ENCODE assay signal across 16 cellular contexts in the genomic region with DNA sequence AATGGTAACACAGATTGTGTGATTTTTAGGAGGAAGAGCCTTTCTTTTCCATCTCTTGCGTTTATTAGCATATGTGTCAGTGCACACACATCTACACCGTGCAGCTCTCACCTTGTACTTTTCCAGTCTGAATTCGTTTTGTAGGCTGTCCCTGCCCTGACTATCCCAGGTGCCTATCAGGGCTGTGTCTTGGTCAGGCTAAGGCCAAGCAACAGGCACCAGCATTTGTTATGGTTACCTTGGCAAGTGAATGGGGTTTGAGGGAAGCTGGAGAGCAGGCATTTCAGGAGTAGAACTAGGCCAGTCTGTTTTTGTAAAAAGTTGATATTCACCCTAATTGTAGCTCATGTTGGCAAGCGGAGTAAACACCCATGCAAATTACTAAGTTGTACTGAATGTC.
DNase-seq lines count a peak whose midpoint lies in the region; ATAC-seq, FAIRE-seq and TF ChIP-seq lines count a peak whose summit lies in the region.
"Had no signal": no experiment of that assay in that cellular context is flagged by ENCODE, and none has a peak within 500 bp of the region (broad histone marks: within the 10 kb centered on the region; RNA-seq: fewer than 3 reads in every experiment).

No MANE protein-coding gene starts in this region.

- H3K27ac ChIP-seq in A549 = peak overlapping the region in 1 of 2 experiments; percentile 41; a peak in 2 of 6 replicates
- H3K27ac ChIP-seq in muscle layer of duodenum (ENCODE audit: low read length) = peak overlapping the region; percentile 42

- H3K27me3 Mint-ChIP-seq in HFFc6 (ENCODE audit: insufficient read depth) (no peaks in the 10 kb centered on the region; the same call in 1 of the 2 replicates), chondrocyte (ENCODE audit: low read depth) (no peaks in the 10 kb centered on the region)
- H3K27me3 Mint-ChIP-seq: B cell had no signal

- H3K9me3 ChIP-seq in A549 (no peaks in the 10 kb centered on the region), muscle layer of duodenum (ENCODE audit: control insufficient read depth in 1 of 2, low read length in 2 of 2) (no peaks in the 10 kb centered on the region)

- no peaks in the 10 kb centered on the region for H3K27me3 ChIP-seq in muscle layer of duodenum (ENCODE audit: low read depth, low read length)

- peaks cover 0 to 7% of the 10 kb centered on the region in 2 donors for H3K36me3 ChIP-seq in muscle layer of duodenum (ENCODE audit: control insufficient read depth in 1 of 2, insufficient read depth in 2 of 2, low read length in 2 of 2)

- H3K4me1 Mint-ChIP-seq in HFFc6 (ENCODE audit: low read depth) (peaks cover 70% of the 10 kb centered on the region), chondrocyte (ENCODE audit: low read depth) (peaks cover 70% of the 10 kb centered on the region)

- TF ChIP-seq EP300 in A549 (IDR thresholded peaks at IDR 0.05) = no peak

- CTCF ChIA-PET in A549 (lab: Yijun Ruan, JAX) = no interaction called here

- no peaks in the 10 kb centered on the region for H3K9me3 Mint-ChIP-seq in HFFc6
- no peaks in the 10 kb centered on the region for H3K9me3 Mint-ChIP-seq in chondrocyte (ENCODE audit: low read depth)

- peaks cover 21% of the 10 kb centered on the region; the same call in 2 of the 3 replicates for H3K4me1 ChIP-seq in A549
- peaks cover 0 to 7% of the 10 kb centered on the region in 2 donors for H3K4me1 ChIP-seq in muscle layer of duodenum (ENCODE audit: control insufficient read depth in 1 of 2, insufficient read depth in 2 of 2, low read length in 2 of 2)

- TF ChIP-seq RAD21 in A549 (conservative IDR thresholded peaks at IDR 0.05 in 1 of 2, IDR thresholded peaks at IDR 0.05 in 1 of 2) = no peak

- no peak for TF ChIP-seq POLR2A in A549 (IDR thresholded peaks at IDR 0.05; ENCODE audit: low read length)
- TF ChIP-seq POLR2A in lower leg skin (IDR thresholded peaks at IDR 0.05) = no peak

- ATAC-seq in A549 = no peak
- no peak for ATAC-seq in GM21528 (IDR thresholded peaks at IDR 0.05; ENCODE audit: low FRiP score, unreplicated experiment)

- TF ChIP-seq CTCF in A549 (IDR thresholded peaks at IDR 0.05) = no peak
- no peak for TF ChIP-seq CTCF in HFFc6 (IDR thresholded peaks at IDR 0.05)
- no peak for TF ChIP-seq CTCF in chondrocyte (IDR thresholded peaks at IDR 0.05)
- TF ChIP-seq CTCF in lower leg skin (IDR thresholded peaks at IDR 0.05) = no peak

- DNase-seq in A549 (ENCODE audit: low read depth in 1 of 2, low spot score in 1 of 2) (no peak), HFFc6 (no peak), chondrocyte (ENCODE audit: low spot score) (no peak), A172 (ENCODE audit: low spot score) (no peak), NCI-H345 (lab: John Stamatoyannopoulos, UW) (no peak), lower leg skin (ENCODE audit: low spot score in 2 of 2) (no peak)
- DNase-seq: activated gamma-delta T cell, GF-D8, mesendoderm, NCI-H1694 treated with DMSO at 0.1 percent for 48 hours, SHP77 had no signal

- peak overlapping the region; percentile 11; the same call in 1 of the 3 replicates for H3K4me2 ChIP-seq in A549

- H3K4me3 ChIP-seq in A549 (no peak overlapping the region), muscle layer of duodenum (ENCODE audit: low read depth in 1 of 2, low read length in 2 of 2) (no peak overlapping the region), lower leg skin (ENCODE audit: low read depth, poor library complexity, severe bottlenecking) (no peak overlapping the region)

- H3K4me3 Mint-ChIP-seq in HFFc6 (peak overlapping the region; percentile 16; the same call in 1 of the 2 replicates), chondrocyte (ENCODE audit: unreplicated experiment) (no peak overlapping the region)
- H3K4me3 Mint-ChIP-seq: B cell; T-helper 1 cell treated with Interleukin-12 subunit alpha and Interleukin-12 subunit beta and Interleukin-4 antibody, amounts not matched to agents 30 μg/mL and 1 μg/mL, for 36 hours had no signal

- H3K36me3 Mint-ChIP-seq in HFFc6 (ENCODE audit: low read depth) (peaks cover 9% of the 10 kb centered on the region; the same call in 1 of the 2 replicates), chondrocyte (ENCODE audit: low read depth) (no peaks in the 10 kb centered on the region)

- H3K27ac Mint-ChIP-seq in HFFc6 (peak overlapping the region; percentile 87), chondrocyte (ENCODE audit: unreplicated experiment) (peak overlapping the region; percentile 75)
- H3K27ac Mint-ChIP-seq: B cell; T-helper 1 cell treated with Interleukin-12 subunit alpha and Interleukin-12 subunit beta and Interleukin-4 antibody, amounts not matched to agents 30 μg/mL and 1 μg/mL, for 36 hours had no signal

- FAIRE-seq in A549 (lab: Jason Lieb, UNC) = no peak
- FAIRE-seq: GM12891 had no signal

- intact Hi-C loops in lower leg skin (cut with DNase I; ENCODE audit: low total_unique reads) = no loop called here

- POLR2A ChIA-PET in A549 (lab: Yijun Ruan, JAX) = no interaction called here

- WGBS in A549 (ENCODE audit: missing lambda C conversion rate) = 83% methylated on average over 4 of the region's 4 CpGs
- WGBS in lower leg skin, 2 donors = 84 to 91% methylated on average over 4 of the region's 4 CpGs

TF ChIP-seq in A549, 52 proteins besides CTCF, POLR2A, EP300 and RAD21:
- no peak for TF ChIP-seq POLR2AphosphoS2 (conservative IDR thresholded peaks at IDR 0.05; ENCODE audit: low read length)
- no peak for TF ChIP-seq CHD2 (IDR thresholded peaks at IDR 0.05; ENCODE audit: low read length, partially characterized antibody)
- no peak for TF ChIP-seq ZFP36 (IDR thresholded peaks at IDR 0.05; ENCODE audit: borderline replicate concordance, partially characterized antibody)
- no peak for TF ChIP-seq EHF (CRISPR knock-in tag; IDR thresholded peaks at IDR 0.05)
- no peak for TF ChIP-seq BHLHE40 (IDR thresholded peaks at IDR 0.05; ENCODE audit: low read depth, low read length)
